In the genomic region with DNA sequence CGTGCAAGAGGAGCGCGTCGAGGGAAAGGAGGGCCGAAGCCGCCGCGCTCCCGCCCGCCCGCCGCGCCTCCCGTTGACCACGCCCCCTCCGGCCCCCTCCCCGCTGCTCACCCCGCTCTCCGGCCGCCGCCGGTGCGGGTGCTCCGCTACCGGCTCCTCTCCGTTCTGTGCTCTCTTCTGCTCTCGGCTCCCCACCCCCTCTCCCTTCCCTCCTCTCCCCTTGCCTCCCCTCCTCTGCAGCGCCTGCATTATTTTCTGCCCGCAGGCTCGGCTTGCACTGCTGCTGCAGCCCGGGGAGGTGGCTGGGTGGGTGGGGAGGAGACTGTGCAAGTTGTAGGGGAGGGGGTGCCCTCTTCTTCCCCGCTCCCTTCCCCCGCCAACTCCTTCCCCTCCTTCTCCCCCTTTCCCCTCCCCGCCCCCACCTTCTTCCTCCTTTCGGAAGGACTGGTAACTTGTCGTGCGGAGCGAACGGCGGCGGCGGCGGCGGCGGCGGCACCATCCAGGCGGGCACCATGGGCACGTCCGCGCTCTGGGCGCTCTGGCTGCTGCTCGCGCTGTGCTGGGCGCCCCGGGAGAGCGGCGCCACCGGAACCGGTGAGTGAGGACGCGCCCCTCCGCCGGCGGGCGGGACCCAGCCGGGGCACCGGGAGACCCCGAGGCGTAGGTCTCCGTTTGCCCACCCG, we compare ENCODE assay signal across 8 cellular contexts. TPM values are rescaled to one million over a fixed set of nuclear protein-coding genes. Genes with fewer than 3 reads are reported as not detected.
DNase-seq lines count a peak whose midpoint lies in the region; ATAC-seq and TF ChIP-seq lines count a peak whose summit lies in the region.

A gene (plus strand): TSS at position 110 of the 683 bp plus-strand sequence. CDS start 403 bp downstream, at position 513.

- peaks cover 8% of the 10 kb centered on the region for H3K4me1 Mint-ChIP-seq in activated CD8-positive, alpha-beta T cell treated with anti-CD3 and anti-CD28 coated beads for 36 hours (ENCODE audit: low read depth)

- no peak for TF ChIP-seq EP300 in suprapubic skin (IDR thresholded peaks at IDR 0.05)

- DNase-seq in NCI-H1417 (lab: John Stamatoyannopoulos, UW) (peak; percentile 79 to 86 (median 80)), NCI-H1417 treated with DMSO at 0.1 percent for 48 hours (lab: John Stamatoyannopoulos, UW) (no peak), NB4 (ENCODE audit: low read depth) (peak; percentile 81), suprapubic skin (ENCODE audit: low spot score in 2 of 2) (no peak)
- peak; percentile 48 for DNase-seq in activated CD8-positive, alpha-beta T cell treated with anti-CD3 and anti-CD28 coated beads for 36 hours

- H3K9me3 ChIP-seq in HEK293 (ENCODE audit: control insufficient read depth, insufficient read depth, low read depth, low read length) (no peaks in the 10 kb centered on the region; the same call in 1 of the 2 replicates), mucosa of rectum (ENCODE audit: control insufficient read depth in 2 of 2, low read length in 2 of 2) (no peaks in the 10 kb centered on the region), suprapubic skin (no peaks in the 10 kb centered on the region)

- H3K27ac Mint-ChIP-seq in activated CD8-positive, alpha-beta T cell treated with anti-CD3 and anti-CD28 coated beads for 36 hours: peak within 1 kb of the TSS; percentile 81

- TF ChIP-seq POLR2A in NB4 (IDR thresholded peaks at IDR 0.05; ENCODE audit: extremely low read depth, insufficient read length) (peak; percentile 1), suprapubic skin (IDR thresholded peaks at IDR 0.05) (no peak)

- CTCF ChIA-PET in HEK293 (lab: Yijun Ruan, JAX): no interaction called here
- CTCF ChIA-PET in activated CD8-positive, alpha-beta T cell treated with anti-CD3 and anti-CD28 coated beads for 36 hours (lab: Charles Lee): no interaction called here

- intact Hi-C loops in activated CD8-positive, alpha-beta T cell treated with anti-CD3 and anti-CD28 coated beads for 36 hours (cut with micrococcal nuclease): loop anchor here (10.0 kb wide), 1 partner anchor 223 kb away; a partner anchor contains a TSS

- peak within 1 kb of the TSS; percentile 57 for H3K4me3 ChIP-seq in HEK293 (ENCODE audit: low read depth, low read length)
- H3K4me3 ChIP-seq in NB4 (ENCODE audit: low read depth, low read length): peak within 1 kb of the TSS; percentile 51
- peak within 1 kb of the TSS; percentile 69 to 77 for H3K4me3 ChIP-seq in mucosa of rectum (ENCODE audit: low read length in 2 of 2)
- H3K4me3 ChIP-seq in suprapubic skin: peak within 1 kb of the TSS; percentile 68

- no peaks in the 10 kb centered on the region for H3K4me1 ChIP-seq in HEK293 (ENCODE audit: control insufficient read depth, insufficient read depth, low read length)
- peaks cover 0 to 5% of the 10 kb centered on the region in 2 donors for H3K4me1 ChIP-seq in mucosa of rectum (ENCODE audit: control insufficient read depth in 2 of 2, insufficient read depth in 2 of 2, low read length in 2 of 2)
- H3K4me1 ChIP-seq in suprapubic skin: peaks cover 30% of the 10 kb centered on the region

- peak; percentile 57 for ATAC-seq in activated CD8-positive, alpha-beta T cell treated with anti-CD3 and anti-CD28 coated beads for 36 hours
- ATAC-seq in esophagus mucosa: peak; percentile 59

- WGBS in suprapubic skin: 0% methylated on average over 22 of the region's 71 CpGs

- POLR2A ChIA-PET in HEK293 (lab: Yijun Ruan, JAX): interaction anchor here (0.6 to 1.4 kb wide), 5 partner anchors 19 to 387 kb away, joined by 3 to 5 read pairs (median 3); no protein-coding TSS in a partner anchor
- POLR2A ChIA-PET in activated CD8-positive, alpha-beta T cell treated with anti-CD3 and anti-CD28 coated beads for 36 hours (lab: Charles Lee): no interaction called here

- H3K36me3 ChIP-seq in HEK293 (ENCODE audit: control insufficient read depth in 2 of 2, insufficient read depth in 1 of 2, low read length in 2 of 2) (no peaks in the 10 kb centered on the region), mucosa of rectum (ENCODE audit: control insufficient read depth in 2 of 2, insufficient read depth in 2 of 2, low read length in 2 of 2) (no peaks in the 10 kb centered on the region), suprapubic skin (no peaks in the 10 kb centered on the region)

- peak within 1 kb of the TSS; percentile 75; the same call in 1 of the 2 replicates for H3K27ac ChIP-seq in HEK293 (ENCODE audit: extremely low read depth, low read depth, low read length)
- H3K27ac ChIP-seq in mucosa of rectum (ENCODE audit: low read depth in 2 of 2, low read length in 2 of 2): no peak within 1 kb of the TSS
- H3K27ac ChIP-seq in suprapubic skin: peak within 1 kb of the TSS; percentile 61

- peak within 1 kb of the TSS; percentile 88 for H3K4me3 Mint-ChIP-seq in activated CD8-positive, alpha-beta T cell treated with anti-CD3 and anti-CD28 coated beads for 36 hours

- peaks cover 65% of the 10 kb centered on the region for H3K27me3 Mint-ChIP-seq in activated CD8-positive, alpha-beta T cell treated with anti-CD3 and anti-CD28 coated beads for 36 hours

- H3K27me3 ChIP-seq in mucosa of rectum (ENCODE audit: control insufficient read depth in 2 of 2, insufficient read depth in 2 of 2, low read length in 2 of 2) (peaks cover 10 to 15% of the 10 kb centered on the region in 2 donors), suprapubic skin (no peaks in the 10 kb centered on the region)

- peak within 1 kb of the TSS; percentile 17 to 67 for H3K9ac ChIP-seq in mucosa of rectum (ENCODE audit: low read depth in 1 of 2, low read length in 2 of 2)

- TF ChIP-seq CTCF in HEK293 (tag by site-specific recombination; IDR thresholded peaks at IDR 0.05): no peak
- no peak for TF ChIP-seq CTCF in NB4 (IDR thresholded peaks at IDR 0.05; ENCODE audit: low read depth, low read length)
- TF ChIP-seq CTCF in activated CD8-positive, alpha-beta T cell treated with anti-CD3 and anti-CD28 coated beads for 36 hours (IDR thresholded peaks at IDR 0.05): no peak
- TF ChIP-seq CTCF in suprapubic skin (IDR thresholded peaks at IDR 0.05): no peak

- peaks cover 3% of the 10 kb centered on the region for H3K36me3 Mint-ChIP-seq in activated CD8-positive, alpha-beta T cell treated with anti-CD3 and anti-CD28 coated beads for 36 hours (ENCODE audit: low read depth)

- no peaks in the 10 kb centered on the region for H3K9me3 Mint-ChIP-seq in activated CD8-positive, alpha-beta T cell treated with anti-CD3 and anti-CD28 coated beads for 36 hours

TF ChIP-seq in HEK293, 187 proteins besides CTCF, POLR2A, EP300 and RAD21 (continues in another document):
- TF ChIP-seq ZFP3 (tag by site-specific recombination; IDR thresholded peaks at IDR 0.05; ENCODE audit: low read depth): no peak
- TF ChIP-seq ZNF843 (tag by site-specific recombination; IDR thresholded peaks at IDR 0.05): no peak
- TF ChIP-seq GLIS2 (tag by site-specific recombination; IDR thresholded peaks at IDR 0.05): peak; percentile 5; the same call in 1 of the 2 replicates
- TF ChIP-seq, protein P1, sequence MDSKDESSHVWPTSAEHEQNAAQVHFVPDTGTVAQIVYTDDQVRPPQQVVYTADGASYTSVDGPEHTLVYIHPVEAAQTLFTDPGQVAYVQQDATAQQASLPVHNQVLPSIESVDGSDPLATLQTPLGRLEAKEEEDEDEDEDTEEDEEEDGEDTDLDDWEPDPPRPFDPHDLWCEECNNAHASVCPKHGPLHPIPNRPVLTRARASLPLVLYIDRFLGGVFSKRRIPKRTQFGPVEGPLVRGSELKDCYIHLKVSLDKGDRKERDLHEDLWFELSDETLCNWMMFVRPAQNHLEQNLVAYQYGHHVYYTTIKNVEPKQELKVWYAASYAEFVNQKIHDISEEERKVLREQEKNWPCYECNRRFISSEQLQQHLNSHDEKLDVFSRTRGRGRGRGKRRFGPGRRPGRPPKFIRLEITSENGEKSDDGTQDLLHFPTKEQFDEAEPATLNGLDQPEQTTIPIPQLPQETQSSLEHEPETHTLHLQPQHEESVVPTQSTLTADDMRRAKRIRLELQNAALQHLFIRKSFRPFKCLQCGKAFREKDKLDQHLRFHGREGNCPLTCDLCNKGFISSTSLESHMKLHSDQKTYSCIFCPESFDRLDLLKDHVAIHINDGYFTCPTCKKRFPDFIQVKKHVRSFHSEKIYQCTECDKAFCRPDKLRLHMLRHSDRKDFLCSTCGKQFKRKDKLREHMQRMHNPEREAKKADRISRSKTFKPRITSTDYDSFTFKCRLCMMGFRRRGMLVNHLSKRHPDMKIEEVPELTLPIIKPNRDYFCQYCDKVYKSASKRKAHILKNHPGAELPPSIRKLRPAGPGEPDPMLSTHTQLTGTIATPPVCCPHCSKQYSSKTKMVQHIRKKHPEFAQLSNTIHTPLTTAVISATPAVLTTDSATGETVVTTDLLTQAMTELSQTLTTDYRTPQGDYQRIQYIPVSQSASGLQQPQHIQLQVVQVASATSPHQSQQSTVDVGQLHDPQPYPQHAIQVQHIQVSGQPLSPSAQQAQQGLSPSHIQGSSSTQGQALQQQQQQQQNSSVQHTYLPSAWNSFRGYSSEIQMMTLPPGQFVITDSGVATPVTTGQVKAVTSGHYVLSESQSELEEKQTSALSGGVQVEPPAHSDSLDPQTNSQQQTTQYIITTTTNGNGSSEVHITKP (tag by site-specific recombination; IDR thresholded peaks at IDR 0.05): peak; percentile 32; the same call in 1 of the 2 replicates
- TF ChIP-seq, protein P2, sequence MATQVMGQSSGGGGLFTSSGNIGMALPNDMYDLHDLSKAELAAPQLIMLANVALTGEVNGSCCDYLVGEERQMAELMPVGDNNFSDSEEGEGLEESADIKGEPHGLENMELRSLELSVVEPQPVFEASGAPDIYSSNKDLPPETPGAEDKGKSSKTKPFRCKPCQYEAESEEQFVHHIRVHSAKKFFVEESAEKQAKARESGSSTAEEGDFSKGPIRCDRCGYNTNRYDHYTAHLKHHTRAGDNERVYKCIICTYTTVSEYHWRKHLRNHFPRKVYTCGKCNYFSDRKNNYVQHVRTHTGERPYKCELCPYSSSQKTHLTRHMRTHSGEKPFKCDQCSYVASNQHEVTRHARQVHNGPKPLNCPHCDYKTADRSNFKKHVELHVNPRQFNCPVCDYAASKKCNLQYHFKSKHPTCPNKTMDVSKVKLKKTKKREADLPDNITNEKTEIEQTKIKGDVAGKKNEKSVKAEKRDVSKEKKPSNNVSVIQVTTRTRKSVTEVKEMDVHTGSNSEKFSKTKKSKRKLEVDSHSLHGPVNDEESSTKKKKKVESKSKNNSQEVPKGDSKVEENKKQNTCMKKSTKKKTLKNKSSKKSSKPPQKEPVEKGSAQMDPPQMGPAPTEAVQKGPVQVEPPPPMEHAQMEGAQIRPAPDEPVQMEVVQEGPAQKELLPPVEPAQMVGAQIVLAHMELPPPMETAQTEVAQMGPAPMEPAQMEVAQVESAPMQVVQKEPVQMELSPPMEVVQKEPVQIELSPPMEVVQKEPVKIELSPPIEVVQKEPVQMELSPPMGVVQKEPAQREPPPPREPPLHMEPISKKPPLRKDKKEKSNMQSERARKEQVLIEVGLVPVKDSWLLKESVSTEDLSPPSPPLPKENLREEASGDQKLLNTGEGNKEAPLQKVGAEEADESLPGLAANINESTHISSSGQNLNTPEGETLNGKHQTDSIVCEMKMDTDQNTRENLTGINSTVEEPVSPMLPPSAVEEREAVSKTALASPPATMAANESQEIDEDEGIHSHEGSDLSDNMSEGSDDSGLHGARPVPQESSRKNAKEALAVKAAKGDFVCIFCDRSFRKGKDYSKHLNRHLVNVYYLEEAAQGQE (tag by site-specific recombination; IDR thresholded peaks at IDR 0.05): no peak

RNA-seq across cellular contexts. Expression of the gene that starts here (rescaled TPM):
- total RNA-seq in activated CD8-positive, alpha-beta T cell treated with anti-CD3 and anti-CD28 coated beads for 36 hours: 10 to 100 TPM; 13.0 to 17.1 TPM
- total RNA-seq in esophagus mucosa (26.6 TPM), suprapubic skin (1 to 10 TPM; 1.1 to 8.4 (median 6.9) TPM)

Comparison
In these comparisons a context has a peak if more than half of its experiments do, and no peak if none do; other contexts are left out.
1. DNase-seq: peak in NCI-H1417 (3 of 3), NB4 (single experiment) and activated CD8-positive, alpha-beta T cell treated with anti-CD3 and anti-CD28 coated beads for 36 hours (single experiment); none in NCI-H1417 treated with DMSO at 0.1 percent for 48 hours (single experiment) and suprapubic skin (0 of 2).
2. H3K27ac ChIP-seq: peak in HEK293 (single experiment) and suprapubic skin (single experiment); none in mucosa of rectum (0 of 2).
3. Peak in every context shown above with its lines, with median percentiles within 50 percentile points of each other: H3K4me3 ChIP-seq.